7 cellular contexts compared by ENCODE assay signal in the genomic region with DNA sequence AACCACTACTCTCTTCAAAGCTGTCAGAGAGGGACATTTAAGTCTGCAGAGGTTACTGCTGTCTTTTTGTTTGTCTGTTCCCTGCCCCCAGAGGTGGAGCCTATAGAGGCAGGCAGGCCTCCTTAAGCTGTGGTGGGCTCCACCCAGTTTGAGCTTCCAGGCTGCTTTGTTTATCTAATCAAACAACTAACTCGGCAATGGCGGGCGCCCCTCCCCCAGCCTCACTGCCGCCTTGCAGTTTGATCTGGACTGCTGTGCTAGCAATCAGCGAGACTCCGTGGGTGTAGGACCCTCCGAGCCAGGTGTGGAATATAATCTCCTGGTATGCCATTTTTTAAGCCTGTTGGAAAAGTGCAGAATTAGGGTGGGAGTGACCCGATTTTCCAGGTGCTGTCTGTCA.
A peak's percentile ranks its signal among the peaks of the same experiment; 100 is the strongest.
DNase-seq lines count a peak whose midpoint lies in the region; ATAC-seq, FAIRE-seq and TF ChIP-seq lines count a peak whose summit lies in the region.
"Not testable (repeated sequence)": the region's sequence is repeated elsewhere in the genome, so short reads cannot be mapped to it uniquely, and the experiment has no call there.

No MANE protein-coding gene starts in this region.

- not testable (repeated sequence) for H4K20me1 ChIP-seq in HepG2 (ENCODE audit: insufficient read depth, low read length)

- CTCF ChIA-PET in HepG2 (lab: Yijun Ruan, JAX; ENCODE audit: low intra/inter-chr PET ratio, low total read pairs) = not testable (repeated sequence)

- peak overlapping the region; percentile 31; the same call in 1 of the 2 replicates for H3K4me3 ChIP-seq in HUES64 (ENCODE audit: low read length)
- not testable (repeated sequence) for H3K4me3 ChIP-seq in Peyer's patch; endodermal cell (ENCODE audit: low read length); HepG2 (replicated peaks in 1 of 3; ENCODE audit: insufficient read depth in 1 of 3, low read depth in 2 of 3, low read length in 3 of 3); mucosa of descending colon

- intact Hi-C loops in HepG2 (cut with micrococcal nuclease; ENCODE audit: unreplicated experiment); mucosa of descending colon (cut with DNase I, micrococcal nuclease); posterior vena cava (cut with DNase I): not testable (repeated sequence)

- POLR2A ChIA-PET in HepG2 (lab: Yijun Ruan, JAX) = not testable (repeated sequence)

- H3K9me3 ChIP-seq in HUES64 (ENCODE audit: insufficient read depth, low read depth, low read length); Peyer's patch; endodermal cell (ENCODE audit: control insufficient read depth, low read length); HepG2 (ENCODE audit: low read length); mucosa of descending colon: not testable (repeated sequence)

- 46% methylated on average over 8 of the region's 8 CpGs for WGBS in HUES64
- WGBS in endodermal cell (ENCODE audit: insufficient coverage in 1 of 2, insufficient read length in 1 of 2), 2 experiments = 64 to 86% methylated on average over 4 to 8 of the region's 8 CpGs
- WGBS in HepG2 (ENCODE audit: low lambda C conversion rate) = 2% methylated on average over 8 of the region's 8 CpGs

- H3K27ac Mint-ChIP-seq in endodermal cell = peak overlapping the region; percentile 75

- H3K4me1 Mint-ChIP-seq in endodermal cell = not testable (repeated sequence)

- not testable (repeated sequence) for ATAC-seq in HepG2, mucosa of descending colon

- peak overlapping the region; percentile 35 for H3K4me3 Mint-ChIP-seq in endodermal cell

- not testable (repeated sequence) for FAIRE-seq in HepG2 (lab: Jason Lieb, UNC)

- peaks cover 47% of the 10 kb centered on the region for H3K9me3 Mint-ChIP-seq in endodermal cell

- not testable (repeated sequence) for TF ChIP-seq CTCF in Peyer's patch (IDR thresholded peaks at IDR 0.05); endodermal cell (conservative IDR thresholded peaks at IDR 0.05); HepG2 (CRISPR knock-in tag; IDR thresholded peaks at IDR 0.05); mucosa of descending colon (IDR thresholded peaks at IDR 0.05)

- H3K27ac ChIP-seq in HUES64 (ENCODE audit: low read depth, low read length); Peyer's patch; endodermal cell (ENCODE audit: low read depth, low read length); HepG2 (ENCODE audit: extremely low read length, insufficient read depth, low read length): not testable (repeated sequence)

- in situ Hi-C loops in HepG2 (cut with HindIII; ENCODE audit: extremely low pct_ligation_motif_present, low pct_unique_long_range_greater_than_20kb) = not testable (repeated sequence)

- not testable (repeated sequence) for H3K79me2 ChIP-seq in HepG2 (ENCODE audit: insufficient read depth, low read length)

- TF ChIP-seq RAD21 in HepG2 (CRISPR knock-in tag; IDR thresholded peaks at IDR 0.05) = not testable (repeated sequence)

- not testable (repeated sequence) for H3K4me2 ChIP-seq in HepG2 (ENCODE audit: low read depth, low read length)

- not testable (repeated sequence) for H3K9ac ChIP-seq in HUES64 (ENCODE audit: low read depth, low read length); endodermal cell (ENCODE audit: extremely low read depth, low read length, poor library complexity, severe bottlenecking); HepG2 (ENCODE audit: insufficient read depth, low read depth, low read length)

- not testable (repeated sequence) for H3K27me3 ChIP-seq in HUES64 (ENCODE audit: insufficient read depth, low read length); Peyer's patch; endodermal cell (ENCODE audit: control insufficient read depth, insufficient read depth, low read length, poor library complexity, severe bottlenecking)
- peaks cover 4 to 14% of the 10 kb centered on the region in 2 experiments; a peak in 3 of 5 replicates for H3K27me3 ChIP-seq in HepG2 (ENCODE audit: control insufficient read depth in 1 of 2, insufficient read depth in 2 of 2, low read length in 2 of 2)

- DNase-seq in ELF-1 (ENCODE audit: low read depth, low spot score) (peak; percentile 43), Peyer's patch (peak in 2 of 3 donors; percentile 13 to 36), endodermal cell (peak; percentile 60), mucosa of descending colon (peak in 2 of 3 donors; percentile 11 to 33), posterior vena cava (ENCODE audit: low spot score) (peak; percentile 30)
- DNase-seq in HepG2 (ENCODE audit: low spot score) = not testable (repeated sequence)

- not testable (repeated sequence) for H3K27me3 Mint-ChIP-seq in endodermal cell (ENCODE audit: insufficient read depth)

- not testable (repeated sequence) for H3K4me1 ChIP-seq in HUES64 (ENCODE audit: insufficient read depth, low read length); Peyer's patch; endodermal cell (ENCODE audit: control insufficient read depth, insufficient read depth, low read length); HepG2 (ENCODE audit: insufficient read depth, low read length); mucosa of descending colon (ENCODE audit: low read depth)

- H3K36me3 Mint-ChIP-seq in endodermal cell (ENCODE audit: low read depth) = not testable (repeated sequence)

- not testable (repeated sequence) for H2AFZ ChIP-seq in HepG2 (ENCODE audit: low read length)

- not testable (repeated sequence) for BruUV-seq in HepG2 (replicated peaks; lab: Mats Ljungman, UMichigan)

- TF ChIP-seq POLR2A in Peyer's patch (IDR thresholded peaks at IDR 0.05); HepG2 (IDR thresholded peaks at IDR 0.05; ENCODE audit: insufficient read depth in 1 of 2, low read depth in 2 of 2, low read length in 2 of 2): not testable (repeated sequence)

- not testable (repeated sequence) for TF ChIP-seq EP300 in HepG2 (IDR thresholded peaks at IDR 0.05; ENCODE audit: low read depth in 2 of 2, low read length in 2 of 2); HepG2 (CRISPR knock-in tag; IDR thresholded peaks at IDR 0.05; ENCODE audit: borderline replicate concordance)

- H3K36me3 ChIP-seq in HUES64 (ENCODE audit: insufficient read depth, low read length); Peyer's patch; endodermal cell (ENCODE audit: control insufficient read depth, insufficient read depth, low read length); HepG2 (replicated peaks in 1 of 2; ENCODE audit: control insufficient read depth in 1 of 2, insufficient read depth in 2 of 2, low read length in 2 of 2); mucosa of descending colon (ENCODE audit: low read depth): not testable (repeated sequence)

TF ChIP-seq in HepG2, 621 proteins besides CTCF, POLR2A, EP300 and RAD21:
- TF ChIP-seq, protein P1, sequence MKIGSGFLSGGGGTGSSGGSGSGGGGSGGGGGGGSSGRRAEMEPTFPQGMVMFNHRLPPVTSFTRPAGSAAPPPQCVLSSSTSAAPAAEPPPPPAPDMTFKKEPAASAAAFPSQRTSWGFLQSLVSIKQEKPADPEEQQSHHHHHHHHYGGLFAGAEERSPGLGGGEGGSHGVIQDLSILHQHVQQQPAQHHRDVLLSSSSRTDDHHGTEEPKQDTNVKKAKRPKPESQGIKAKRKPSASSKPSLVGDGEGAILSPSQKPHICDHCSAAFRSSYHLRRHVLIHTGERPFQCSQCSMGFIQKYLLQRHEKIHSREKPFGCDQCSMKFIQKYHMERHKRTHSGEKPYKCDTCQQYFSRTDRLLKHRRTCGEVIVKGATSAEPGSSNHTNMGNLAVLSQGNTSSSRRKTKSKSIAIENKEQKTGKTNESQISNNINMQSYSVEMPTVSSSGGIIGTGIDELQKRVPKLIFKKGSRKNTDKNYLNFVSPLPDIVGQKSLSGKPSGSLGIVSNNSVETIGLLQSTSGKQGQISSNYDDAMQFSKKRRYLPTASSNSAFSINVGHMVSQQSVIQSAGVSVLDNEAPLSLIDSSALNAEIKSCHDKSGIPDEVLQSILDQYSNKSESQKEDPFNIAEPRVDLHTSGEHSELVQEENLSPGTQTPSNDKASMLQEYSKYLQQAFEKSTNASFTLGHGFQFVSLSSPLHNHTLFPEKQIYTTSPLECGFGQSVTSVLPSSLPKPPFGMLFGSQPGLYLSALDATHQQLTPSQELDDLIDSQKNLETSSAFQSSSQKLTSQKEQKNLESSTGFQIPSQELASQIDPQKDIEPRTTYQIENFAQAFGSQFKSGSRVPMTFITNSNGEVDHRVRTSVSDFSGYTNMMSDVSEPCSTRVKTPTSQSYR (CRISPR knock-in tag; IDR thresholded peaks at IDR 0.05; ENCODE audit: borderline replicate concordance) = peak; percentile 56; the same call in 1 of the 2 replicates
